Comparison of ENCODE assay signal across 8 cellular contexts in genomic region chr1:220732621-220733020, GRCh38. TPM values are rescaled to one million over a fixed set of nuclear protein-coding genes. Genes with fewer than 3 reads are reported as not detected.
DNase-seq lines count a peak whose midpoint lies in the region; ATAC-seq, FAIRE-seq and TF ChIP-seq lines count a peak whose summit lies in the region.

No MANE protein-coding gene starts in this region.

- peaks cover 20% of the 10 kb centered on the region for H3K4me1 ChIP-seq in PC-9 (replicated peaks; ENCODE audit: insufficient read depth)
- peaks cover 21% of the 10 kb centered on the region for H3K4me1 ChIP-seq in left ventricle myocardium inferior
- peaks cover 13 to 30% (median 21%) of the 10 kb centered on the region in 4 donors for H3K4me1 ChIP-seq in stomach

- no peaks in the 10 kb centered on the region for H3K9me2 ChIP-seq in PC-9 (ENCODE audit: insufficient read depth)

- H2AFZ ChIP-seq in PC-9: peak overlapping the region; percentile 42; the same call in 1 of the 2 replicates

- peaks cover 10% of the 10 kb centered on the region for H3F3A ChIP-seq in PC-9 (ENCODE audit: insufficient read depth, low read depth)

- H4K20me1 ChIP-seq in PC-9 (ENCODE audit: insufficient read depth): no peaks in the 10 kb centered on the region

- no peak overlapping the region for H3K4me3 ChIP-seq in PC-9
- peak overlapping the region; percentile 50 for H3K4me3 ChIP-seq in left ventricle myocardium inferior
- peak overlapping the region in 3 of 4 donors; percentile 5 to 23 (median 6) for H3K4me3 ChIP-seq in stomach

- H3K9me3 ChIP-seq in PC-9 (ENCODE audit: insufficient read depth, low read depth) (no peaks in the 10 kb centered on the region), left ventricle myocardium inferior (replicated peaks) (no peaks in the 10 kb centered on the region), stomach (no peaks in the 10 kb centered on the region)

- TF ChIP-seq CTCF in PC-9 (conservative IDR thresholded peaks at IDR 0.05) (no peak), left ventricle myocardium inferior (IDR thresholded peaks at IDR 0.05; ENCODE audit: borderline replicate concordance) (no peak), stomach (IDR thresholded peaks at IDR 0.05) (no peak)

- TF ChIP-seq POLR2A in stomach (IDR thresholded peaks at IDR 0.05) (no peak), H54 (IDR thresholded peaks at IDR 0.05; ENCODE audit: low read depth, low read length) (no peak)

- 40 to 69% (median 55%) methylated on average over 7 of the region's 7 CpGs for WGBS in stomach, 5 donors

- no peak for TF ChIP-seq EP300 in stomach (IDR thresholded peaks at IDR 0.05)

- FAIRE-seq in H54 (lab: Jason Lieb, UNC): no peak

- DNase-seq in PC-9 (no peak), left ventricle myocardium inferior (no peak), stomach (peak; percentile 48), DMS 273 (lab: John Stamatoyannopoulos, UW; ENCODE audit: unreplicated experiment) (no peak), GM19238 (ENCODE audit: insufficient read length, low spot score) (no peak), H54 (ENCODE audit: insufficient read length, low spot score) (no peak)
- DNase-seq in stimulated activated CD4-positive, alpha-beta T cell treated with anti-CD3 and anti-CD28 coated beads, Interleukin-1b, Interleukin-23, amount 100 ng/mL, for 48 hours: no peak

- ATAC-seq in GM21717 (IDR thresholded peaks at IDR 0.05; ENCODE audit: unreplicated experiment): peak; percentile 17

- H3K27me3 ChIP-seq in PC-9 (ENCODE audit: insufficient read depth, low read depth) (no peaks in the 10 kb centered on the region), left ventricle myocardium inferior (ENCODE audit: low read depth) (no peaks in the 10 kb centered on the region), stomach (no peaks in the 10 kb centered on the region)

- CTCF ChIA-PET in PC-9 (lab: Charles Lee): interaction anchor here (0.6 to 2.0 kb wide), 12 partner anchors 16 to 1533 kb away, joined by 3 to 17 read pairs (median 4); partner anchors contain the start of gene MTARC2

- POLR2A ChIA-PET in PC-9 (lab: Charles Lee; ENCODE audit: unreplicated experiment): no interaction called here

- intact Hi-C loops in PC-9 (cut with micrococcal nuclease; ENCODE audit: unreplicated experiment) (loop anchor here (1.0 to 2.0 kb wide), 3 partner anchors 42 to 452 kb away; partner anchors contain the start of gene C1orf115), left ventricle myocardium inferior (cut with micrococcal nuclease) (loop anchor here (10.0 kb wide), 1 partner anchor 48 kb away; no protein-coding TSS in a partner anchor), stomach (cut with DNase I; ENCODE audit: low total_unique reads) (loop anchor here (10.0 kb wide), 1 partner anchor 48 kb away; no protein-coding TSS in a partner anchor)

- H3K27ac ChIP-seq in PC-9 (no peak overlapping the region), left ventricle myocardium inferior (replicated peaks) (peak overlapping the region; percentile 89), stomach (peak overlapping the region; percentile 46 to 87 (median 78))

- BruUV-seq in PC-9 (replicated peaks; lab: Mats Ljungman, UMichigan): TSS peak; percentile 63

- H3K36me3 ChIP-seq in PC-9 (ENCODE audit: low read depth) (no peaks in the 10 kb centered on the region), left ventricle myocardium inferior (no peaks in the 10 kb centered on the region), stomach (no peaks in the 10 kb centered on the region)

- peak overlapping the region; percentile 41 for H3K4me2 ChIP-seq in PC-9

- H3K79me2 ChIP-seq in PC-9 (ENCODE audit: low read depth): no peaks in the 10 kb centered on the region

RNA-seq across cellular contexts. Expression of gene MTARC2, which starts 15.5 kb away (rescaled TPM):
- total RNA-seq in PC-9 (2021) (23.1 and 32.2 TPM in 2 replicates), left ventricle myocardium inferior (22.6 TPM), stomach (10 to 100 TPM in 4 of 5 donors, 1 to 10 TPM in 1; 9.9 to 83.4 (median 51.3) TPM)
- polyA plus RNA-seq in stomach: 10 to 100 TPM in 2 of 3 donors, 1 to 10 TPM in 1; 7.3 to 18.3 (median 11.3) TPM

RNA-seq across cellular contexts. Expression of gene C1orf115, which starts 42.5 kb away (rescaled TPM):
- total RNA-seq in PC-9 (2021) (5.6 and 6.5 TPM in 2 replicates), left ventricle myocardium inferior (14.2 TPM), stomach (10 to 100 TPM in 3 of 5 donors, 1 to 10 TPM in 2; 9.3 to 23.2 (median 12.3) TPM)
- polyA plus RNA-seq in stomach: 10 to 100 TPM; 13.5 to 28.8 (median 21.7) TPM

RNA-seq across cellular contexts. Expression of gene MTARC1, which starts 54.1 kb away (rescaled TPM):
- total RNA-seq in PC-9 (2021): 54.4 and 72.5 TPM in 2 replicates
- 8.3 TPM for total RNA-seq in left ventricle myocardium inferior
- 1 to 10 TPM in 4 of 5 donors, under 1 TPM in 1; under 0.01 to 9.9 (median 8.5) TPM for total RNA-seq in stomach
- 1 to 10 TPM; 5.8 to 6.5 (median 5.9) TPM for polyA plus RNA-seq in stomach
